8 cellular contexts compared by ENCODE assay signal in genomic region chr19:13764821-13765394, GRCh38. TPM values are rescaled to one million over a fixed set of nuclear protein-coding genes. Genes with fewer than 3 reads are reported as not detected.
DNase-seq lines count a peak whose midpoint lies in the region; ATAC-seq, FAIRE-seq and TF ChIP-seq lines count a peak whose summit lies in the region.

No MANE protein-coding gene starts in this region.

- POLR2A ChIA-PET in HepG2 (lab: Yijun Ruan, JAX): interaction anchor here (0.9 to 2.1 kb wide), 6 partner anchors 10 to 97 kb away, joined by 3 to 21 read pairs (median 5); partner anchors contain the start of gene C19orf53

- no peaks in the 10 kb centered on the region for H3K9me3 ChIP-seq in HepG2 (ENCODE audit: low read length)

- 10% methylated on average over 5 of the region's 48 CpGs for WGBS in HepG2 (ENCODE audit: low lambda C conversion rate)

- FAIRE-seq in HepG2 (lab: Jason Lieb, UNC): no peak

- H3K4me1 ChIP-seq in HepG2 (ENCODE audit: insufficient read depth, low read length): peaks cover 32% of the 10 kb centered on the region

- H3K36me3 Mint-ChIP-seq in stimulated activated naive CD8-positive, alpha-beta T cell treated with anti-CD3 and anti-CD28 coated beads, Interleukin-15, Interleukin-2, amounts not matched to agents 100 ng/mL and 50 ng/mL, for 24 hours (ENCODE audit: low read depth): peaks cover 30% of the 10 kb centered on the region

- H3K9ac ChIP-seq in HepG2 (ENCODE audit: insufficient read depth, low read depth, low read length): peak overlapping the region; percentile 73

- no peaks in the 10 kb centered on the region for H3K27me3 ChIP-seq in HepG2 (ENCODE audit: control insufficient read depth in 1 of 2, insufficient read depth in 2 of 2, low read length in 2 of 2)

- CTCF ChIA-PET in HepG2 (lab: Yijun Ruan, JAX; ENCODE audit: low intra/inter-chr PET ratio, low total read pairs): no interaction called here

- H4K20me1 ChIP-seq in HepG2 (ENCODE audit: insufficient read depth, low read length): no peaks in the 10 kb centered on the region

- H3K27ac Mint-ChIP-seq in stimulated activated naive CD8-positive, alpha-beta T cell treated with anti-CD3 and anti-CD28 coated beads, Interleukin-15, Interleukin-2, amounts not matched to agents 100 ng/mL and 50 ng/mL, for 24 hours: peak overlapping the region; percentile 92

- no peak overlapping the region for H2AFZ ChIP-seq in HepG2 (ENCODE audit: low read length)

- H3K36me3 ChIP-seq in HepG2 (replicated peaks in 1 of 2; ENCODE audit: control insufficient read depth in 1 of 2, insufficient read depth in 2 of 2, low read length in 2 of 2): peaks cover 0 to 12% of the 10 kb centered on the region in 2 experiments; a peak in 2 of 5 replicates

- ATAC-seq in activated CD4-positive, CD25-positive, alpha-beta regulatory T cell treated with anti-CD3 and anti-CD28 coated beads, Interleukin-2, amount 50 U/mL, for 24 hours: peak; percentile 49 to 67
- peak; percentile 50 for ATAC-seq in HepG2
- ATAC-seq in HG03378 (IDR thresholded peaks at IDR 0.05; ENCODE audit: unreplicated experiment): no peak

- no TSS peak for BruUV-seq in HepG2 (replicated peaks; lab: Mats Ljungman, UMichigan)

- H3K27me3 Mint-ChIP-seq in stimulated activated naive CD8-positive, alpha-beta T cell treated with anti-CD3 and anti-CD28 coated beads, Interleukin-15, Interleukin-2, amounts not matched to agents 100 ng/mL and 50 ng/mL, for 24 hours: no peaks in the 10 kb centered on the region

- TF ChIP-seq EP300 in HepG2 (IDR thresholded peaks at IDR 0.05; ENCODE audit: low read depth in 2 of 2, low read length in 2 of 2) (no peak), HepG2 (CRISPR knock-in tag; IDR thresholded peaks at IDR 0.05; ENCODE audit: borderline replicate concordance) (no peak)

- H3K4me3 ChIP-seq in HepG2 (replicated peaks in 1 of 3; ENCODE audit: insufficient read depth in 1 of 3, low read depth in 2 of 3, low read length in 3 of 3): peak overlapping the region; percentile 59 to 87 (median 75)

- H3K4me2 ChIP-seq in HepG2 (ENCODE audit: low read depth, low read length): peak overlapping the region; percentile 94

- in situ Hi-C loops in HepG2 (cut with HindIII; ENCODE audit: extremely low pct_ligation_motif_present, low pct_unique_long_range_greater_than_20kb): loop anchor here (25.0 kb wide), 1 partner anchor 297 kb away; the partner anchor contains the start of genes MISP3 and PALM3

- peak overlapping the region; percentile 92 for H3K4me3 Mint-ChIP-seq in stimulated activated naive CD8-positive, alpha-beta T cell treated with anti-CD3 and anti-CD28 coated beads, Interleukin-15, Interleukin-2, amounts not matched to agents 100 ng/mL and 50 ng/mL, for 24 hours

- H3K4me1 Mint-ChIP-seq in stimulated activated naive CD8-positive, alpha-beta T cell treated with anti-CD3 and anti-CD28 coated beads, Interleukin-15, Interleukin-2, amounts not matched to agents 100 ng/mL and 50 ng/mL, for 24 hours (ENCODE audit: low read depth): peaks cover 17% of the 10 kb centered on the region

- H3K27ac ChIP-seq in caudate nucleus (ENCODE audit: low read depth, low read length) (peak overlapping the region; percentile 16), HepG2 (ENCODE audit: extremely low read length, insufficient read depth, low read length) (peak overlapping the region; percentile 56)

- no peaks in the 10 kb centered on the region for H3K9me3 Mint-ChIP-seq in stimulated activated naive CD8-positive, alpha-beta T cell treated with anti-CD3 and anti-CD28 coated beads, Interleukin-15, Interleukin-2, amounts not matched to agents 100 ng/mL and 50 ng/mL, for 24 hours

- peaks cover 7% of the 10 kb centered on the region for H3K79me2 ChIP-seq in HepG2 (ENCODE audit: insufficient read depth, low read length)

- no peak for TF ChIP-seq CTCF in HepG2 (CRISPR knock-in tag; IDR thresholded peaks at IDR 0.05)

- no peak for DNase-seq in activated CD4-positive, CD25-positive, alpha-beta regulatory T cell (lab: John Stamatoyannopoulos, UW)
- DNase-seq in T-helper 2 cell (peak in 4 of 5 experiments; percentile 17 to 56 (median 33)), caudate nucleus (lab: John Stamatoyannopoulos, UW) (peak in 11 of 61 donors; percentile 4 to 43 (median 14)), HepG2 (ENCODE audit: low spot score) (no peak), DMS79 treated with DMSO at 0.1 percent for 48 hours (lab: John Stamatoyannopoulos, UW) (no peak)

- intact Hi-C loops in HepG2 (cut with micrococcal nuclease; ENCODE audit: unreplicated experiment): no loop called here

- TF ChIP-seq RAD21 in HepG2 (CRISPR knock-in tag; IDR thresholded peaks at IDR 0.05): no peak

- no peak for TF ChIP-seq POLR2A in HepG2 (IDR thresholded peaks at IDR 0.05; ENCODE audit: insufficient read depth in 1 of 2, low read depth in 2 of 2, low read length in 2 of 2)

RNA-seq across cellular contexts. Expression of gene MRI1, which starts 0.6 kb away (rescaled TPM):
- total RNA-seq in HepG2 (2016; rRNA removed; fragmentation: Illumina TruSeq; extraction: Trizol): 15.3 and 20.1 TPM in 2 replicates
- total RNA-seq in HepG2 (2016; cell fraction: cytosol; rRNA removed; fragmentation: Illumina TruSeq; extraction: Trizol; ENCODE audit: low read depth): 2.2 and 3.3 TPM in 2 replicates
- 15.0 and 19.2 TPM in 2 replicates for total RNA-seq in HepG2 (2016; cell fraction: insoluble cytoplasmic fraction; rRNA removed; fragmentation: Illumina TruSeq; extraction: Trizol)
- 5.4 and 5.5 TPM in 2 replicates for total RNA-seq in HepG2 (2016; cell fraction: membrane; rRNA removed; fragmentation: Illumina TruSeq; extraction: Trizol)
- 16.8 and 19.8 TPM in 2 replicates for total RNA-seq in HepG2 (2016; cell fraction: nucleus; rRNA removed; fragmentation: Illumina TruSeq; extraction: Trizol)
- 20.6 and 27.7 TPM in 2 replicates for polyA plus RNA-seq in HepG2 (2011; rRNA removed)
- polyA plus RNA-seq in HepG2 (2011; cell fraction: cytosol; rRNA removed): 11.3 and 15.1 TPM in 2 replicates
- 130 and 140 TPM in 2 replicates for polyA plus RNA-seq in HepG2 (2011; cell fraction: nucleus; rRNA removed)
- 9.3 and 11.3 TPM in 2 replicates for polyA plus RNA-seq in HepG2 (2012)
- 2.0 and 2.1 TPM in 2 replicates for polyA plus RNA-seq in HepG2 (2016; cell fraction: cytosol; fragmentation: Illumina TruSeq; extraction: Trizol; ENCODE audit: low read depth)
- 14.4 and 15.2 TPM in 2 replicates for polyA plus RNA-seq in HepG2 (2016; cell fraction: insoluble cytoplasmic fraction; fragmentation: Illumina TruSeq; extraction: Trizol; ENCODE audit: low read depth)
- polyA plus RNA-seq in HepG2 (2016; cell fraction: membrane; fragmentation: Illumina TruSeq; extraction: Trizol; ENCODE audit: low read depth): 3.7 TPM in 2 replicates
- 38.8 and 42.1 TPM in 2 replicates for polyA plus RNA-seq in HepG2 (2016; cell fraction: nucleus; fragmentation: Illumina TruSeq; extraction: Trizol; ENCODE audit: insufficient read depth, low read depth)
- 31.0 and 50.1 TPM in 2 replicates for polyA minus RNA-seq in HepG2 (2011; rRNA and poly(A)+ RNA removed; ENCODE audit: low replicate concordance)
- 12.0 and 12.5 TPM in 2 replicates for polyA minus RNA-seq in HepG2 (2011; cell fraction: cytosol; rRNA and poly(A)+ RNA removed)
- 12.9 and 13.9 TPM in 2 replicates for polyA minus RNA-seq in HepG2 (2011; cell fraction: nucleus; rRNA and poly(A)+ RNA removed)

RNA-seq across cellular contexts. Expression of gene C19orf53, which starts 9.3 kb away (rescaled TPM):
- total RNA-seq in HepG2 (2016; rRNA removed; fragmentation: Illumina TruSeq; extraction: Trizol): 127 and 129 TPM in 2 replicates
- 100 and 107 TPM in 2 replicates for total RNA-seq in HepG2 (2016; cell fraction: cytosol; rRNA removed; fragmentation: Illumina TruSeq; extraction: Trizol; ENCODE audit: low read depth)
- 120 and 139 TPM in 2 replicates for total RNA-seq in HepG2 (2016; cell fraction: insoluble cytoplasmic fraction; rRNA removed; fragmentation: Illumina TruSeq; extraction: Trizol)
- 129 and 137 TPM in 2 replicates for total RNA-seq in HepG2 (2016; cell fraction: membrane; rRNA removed; fragmentation: Illumina TruSeq; extraction: Trizol)
- 38.1 and 46.3 TPM in 2 replicates for total RNA-seq in HepG2 (2016; cell fraction: nucleus; rRNA removed; fragmentation: Illumina TruSeq; extraction: Trizol)
- polyA plus RNA-seq in HepG2 (2011; rRNA removed): 130 and 154 TPM in 2 replicates
- polyA plus RNA-seq in HepG2 (2011; cell fraction: cytosol; rRNA removed): 136 and 140 TPM in 2 replicates
- polyA plus RNA-seq in HepG2 (2011; cell fraction: nucleus; rRNA removed): 41.3 and 46.6 TPM in 2 replicates
- polyA plus RNA-seq in HepG2 (2012): 81.4 and 137 TPM in 2 replicates
- 129 and 144 TPM in 2 replicates for polyA plus RNA-seq in HepG2 (2016; cell fraction: cytosol; fragmentation: Illumina TruSeq; extraction: Trizol; ENCODE audit: low read depth)
- polyA plus RNA-seq in HepG2 (2016; cell fraction: insoluble cytoplasmic fraction; fragmentation: Illumina TruSeq; extraction: Trizol; ENCODE audit: low read depth): 157 and 159 TPM in 2 replicates
- polyA plus RNA-seq in HepG2 (2016; cell fraction: membrane; fragmentation: Illumina TruSeq; extraction: Trizol; ENCODE audit: low read depth): 161 and 164 TPM in 2 replicates
- polyA plus RNA-seq in HepG2 (2016; cell fraction: nucleus; fragmentation: Illumina TruSeq; extraction: Trizol; ENCODE audit: insufficient read depth, low read depth): 79.1 and 91.5 TPM in 2 replicates
- polyA minus RNA-seq in HepG2 (2011; rRNA and poly(A)+ RNA removed; ENCODE audit: low replicate concordance): 66.1 and 174 TPM in 2 replicates
- polyA minus RNA-seq in HepG2 (2011; cell fraction: cytosol; rRNA and poly(A)+ RNA removed): 29.3 and 33.8 TPM in 2 replicates
- polyA minus RNA-seq in HepG2 (2011; cell fraction: nucleus; rRNA and poly(A)+ RNA removed): 14.4 and 17.7 TPM in 2 replicates

RNA-seq across cellular contexts. Expression of gene ZSWIM4, which starts 30.3 kb away (rescaled TPM):
- 0.27 and 0.33 TPM in 2 replicates for total RNA-seq in HepG2 (2016; rRNA removed; fragmentation: Illumina TruSeq; extraction: Trizol)
- total RNA-seq in HepG2 (2016; cell fraction: cytosol; rRNA removed; fragmentation: Illumina TruSeq; extraction: Trizol; ENCODE audit: low read depth): 0.10 and 0.35 TPM in 2 replicates
- total RNA-seq in HepG2 (2016; cell fraction: insoluble cytoplasmic fraction; rRNA removed; fragmentation: Illumina TruSeq; extraction: Trizol): 0.22 and 0.28 TPM in 2 replicates
- total RNA-seq in HepG2 (2016; cell fraction: membrane; rRNA removed; fragmentation: Illumina TruSeq; extraction: Trizol): 0.09 and 0.14 TPM in 2 replicates
- total RNA-seq in HepG2 (2016; cell fraction: nucleus; rRNA removed; fragmentation: Illumina TruSeq; extraction: Trizol): 0.28 and 0.37 TPM in 2 replicates
- 0.86 and 1.8 TPM in 2 replicates for polyA plus RNA-seq in HepG2 (2011; rRNA removed)
- 0.91 and 1.2 TPM in 2 replicates for polyA plus RNA-seq in HepG2 (2011; cell fraction: cytosol; rRNA removed)
- polyA plus RNA-seq in HepG2 (2011; cell fraction: nucleus; rRNA removed): 3.4 and 3.5 TPM in 2 replicates
- 1.5 and 2.1 TPM in 2 replicates for polyA plus RNA-seq in HepG2 (2012)
- polyA plus RNA-seq in HepG2 (2016; cell fraction: cytosol; fragmentation: Illumina TruSeq; extraction: Trizol; ENCODE audit: low read depth): 0.02 TPM in 1 of 2 replicates, not detected in the other
- 0.38 and 0.45 TPM in 2 replicates for polyA plus RNA-seq in HepG2 (2016; cell fraction: insoluble cytoplasmic fraction; fragmentation: Illumina TruSeq; extraction: Trizol; ENCODE audit: low read depth)
- polyA plus RNA-seq in HepG2 (2016; cell fraction: membrane; fragmentation: Illumina TruSeq; extraction: Trizol; ENCODE audit: low read depth): 0.14 and 0.20 TPM in 2 replicates
- polyA plus RNA-seq in HepG2 (2016; cell fraction: nucleus; fragmentation: Illumina TruSeq; extraction: Trizol; ENCODE audit: insufficient read depth, low read depth): 0.48 and 0.55 TPM in 2 replicates
- polyA minus RNA-seq in HepG2 (2011; rRNA and poly(A)+ RNA removed; ENCODE audit: low replicate concordance): 1.7 and 5.3 TPM in 2 replicates
- 2.5 and 2.7 TPM in 2 replicates for polyA minus RNA-seq in HepG2 (2011; cell fraction: cytosol; rRNA and poly(A)+ RNA removed)
- 2.1 and 2.4 TPM in 2 replicates for polyA minus RNA-seq in HepG2 (2011; cell fraction: nucleus; rRNA and poly(A)+ RNA removed)

Comparison
In these comparisons a context has a peak if more than half of its experiments do, and no peak if none do; other contexts are left out.
1. DNase-seq: peak in T-helper 2 cell (4 of 5); none in activated CD4-positive, CD25-positive, alpha-beta regulatory T cell (0 of 4), HepG2 (single experiment) and DMS79 treated with DMSO at 0.1 percent for 48 hours (single experiment).